35 cellular contexts compared by ENCODE assay signal in the genomic region with DNA sequence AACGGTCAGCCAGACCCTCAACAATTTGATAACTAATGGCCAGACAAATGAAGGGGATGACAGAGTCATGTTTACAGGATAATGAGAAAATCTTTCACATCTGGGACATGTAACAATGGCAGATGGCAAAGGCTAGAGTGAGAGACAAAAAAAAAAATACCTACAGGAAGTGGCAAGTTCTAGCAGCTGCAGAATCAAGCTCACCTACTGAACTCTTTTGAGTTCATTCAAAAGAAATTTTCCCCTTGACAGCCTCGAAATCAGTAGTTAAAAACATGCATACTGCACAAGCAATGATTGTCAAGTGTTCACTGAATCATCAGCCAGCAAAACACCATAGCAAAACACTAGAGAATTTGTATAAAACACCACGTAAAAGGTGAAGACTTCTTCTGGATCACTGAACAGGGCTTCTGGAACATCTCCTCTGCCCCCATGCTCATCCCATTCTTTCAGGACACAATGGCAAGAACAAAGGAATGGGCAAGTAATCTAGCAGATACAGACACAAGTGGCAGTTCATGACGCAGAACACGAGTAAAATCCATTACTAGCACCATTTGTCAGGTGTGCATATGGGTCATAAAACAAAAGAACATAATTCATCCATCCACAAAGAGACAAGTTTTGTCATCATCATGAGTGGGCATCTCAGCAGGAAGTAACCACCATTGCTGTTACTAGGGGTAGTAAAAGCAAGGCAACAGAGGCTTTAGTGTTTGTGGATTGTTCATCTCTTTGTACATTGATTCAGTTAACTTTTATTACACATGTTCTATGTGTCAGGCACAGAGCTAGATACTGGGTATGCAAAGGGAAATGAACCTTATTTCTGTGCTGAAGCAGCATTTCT. TPM values are rescaled to one million over a fixed set of nuclear protein-coding genes. Genes with fewer than 3 reads are reported as not detected.
A peak's percentile ranks its signal among the peaks of the same experiment; 100 is the strongest.
DNase-seq lines count a peak whose midpoint lies in the region; ATAC-seq, FAIRE-seq and TF ChIP-seq lines count a peak whose summit lies in the region.
"Had no signal": no experiment of that assay in that cellular context is flagged by ENCODE, and none has a peak within 500 bp of the region (broad histone marks: within the 10 kb centered on the region; RNA-seq: fewer than 3 reads in every experiment).

No MANE protein-coding gene starts in this region.

- no peak for TF ChIP-seq POLR2A in endothelial cell of umbilical vein (IDR thresholded peaks at IDR 0.05; ENCODE audit: low read depth, low read length)

- POLR2A ChIA-PET in endothelial cell of umbilical vein (lab: Charles Lee): no interaction called here
- POLR2A ChIA-PET in naive thymus-derived CD8-positive, alpha-beta T cell (lab: Charles Lee): no interaction called here
- POLR2A ChIA-PET in CD4-positive, alpha-beta memory T cell (lab: Charles Lee; ENCODE audit: partially characterized antibody): interaction anchor here (0.6 kb wide), 1 partner anchor 356 kb away, joined by 3 read pairs; no protein-coding TSS in a partner anchor

- H3K4me1 ChIP-seq in endothelial cell of umbilical vein (ENCODE audit: control insufficient read depth, extremely low read depth, insufficient read depth, low read length): peaks cover 5% of the 10 kb centered on the region
- H3K4me1 ChIP-seq in CD4-positive, alpha-beta memory T cell (ENCODE audit: insufficient read depth, low read length): no peaks in the 10 kb centered on the region
- H3K4me1 ChIP-seq: Caco-2, esophagus muscularis mucosa, HAP-1, left lung, pancreas, transverse colon had no signal

- no peak overlapping the region for H3K4me2 ChIP-seq in endothelial cell of umbilical vein (ENCODE audit: insufficient read depth, low read length)

- no TSS peak for BruUV-seq in endothelial cell of umbilical vein (replicated peaks; lab: Mats Ljungman, UMichigan)

- H3K4me1 Mint-ChIP-seq in naive thymus-derived CD8-positive, alpha-beta T cell: peaks cover 0 to 2% (median 0%) of the 10 kb centered on the region in 4 donors
- no peaks in the 10 kb centered on the region for H3K4me1 Mint-ChIP-seq in CD4-positive, alpha-beta memory T cell
- H3K4me1 Mint-ChIP-seq: central memory CD8-positive, alpha-beta T cell; IgD-negative memory B cell; memory B cell; stimulated activated effector memory CD8-positive, alpha-beta T cell treated with anti-CD3 and anti-CD28 coated beads, Interleukin-12 subunit alpha, Interleukin-12 subunit beta, amount 100 ng/mL, for 72 hours had no signal

- H3K9me3 ChIP-seq in endothelial cell of umbilical vein (replicated peaks; ENCODE audit: control insufficient read depth, insufficient read depth, low read length): no peaks in the 10 kb centered on the region
- H3K9me3 ChIP-seq in CD4-positive, alpha-beta memory T cell (ENCODE audit: control insufficient read depth in 1 of 2, low read length in 2 of 2): no peaks in the 10 kb centered on the region
- H3K9me3 ChIP-seq: Caco-2, esophagus muscularis mucosa, HAP-1, heart left ventricle, left lung, pancreas, transverse colon had no signal

- H3K27me3 ChIP-seq in endothelial cell of umbilical vein (ENCODE audit: control insufficient read depth in 2 of 2, insufficient read depth in 2 of 2, low read length in 2 of 2): no peaks in the 10 kb centered on the region
- no peaks in the 10 kb centered on the region for H3K27me3 ChIP-seq in CD4-positive, alpha-beta memory T cell (ENCODE audit: insufficient read depth, low read length)
- H3K27me3 ChIP-seq: esophagus muscularis mucosa, heart left ventricle, left lung, pancreas, transverse colon had no signal

- H3K4me3 ChIP-seq in endothelial cell of umbilical vein (replicated peaks in 1 of 3; ENCODE audit: insufficient read depth in 1 of 3, low read depth in 1 of 3, low read length in 3 of 3): no peak overlapping the region
- no peak overlapping the region for H3K4me3 ChIP-seq in CD4-positive, alpha-beta memory T cell (ENCODE audit: low read length in 2 of 2)
- H3K4me3 ChIP-seq: esophagus muscularis mucosa, HAP-1, heart left ventricle, left lung, pancreas, transverse colon had no signal

- no peaks in the 10 kb centered on the region for H3K9me3 Mint-ChIP-seq in naive thymus-derived CD8-positive, alpha-beta T cell
- H3K9me3 Mint-ChIP-seq in CD4-positive, alpha-beta memory T cell: peaks cover 0 to 3% (median 0%) of the 10 kb centered on the region in 8 donors
- H3K9me3 Mint-ChIP-seq: activated CD4-positive, alpha-beta memory T cell treated with anti-CD3 and anti-CD28 coated beads for 36 hours; activated T-cell treated with anti-CD3 and anti-CD28 coated beads, Interleukin-2, amount 50 U/mL, for 72 hours; dendritic cell treated with granulocyte-macrophage colony-stimulating factor and Interleukin-4, amounts not matched to agents 40 ng/mL and 50 ng/mL, for 4 days; endodermal cell; IgD-negative memory B cell; memory B cell; stimulated activated effector memory CD8-positive, alpha-beta T cell treated with anti-CD3 and anti-CD28 coated beads, Interleukin-12 subunit alpha, Interleukin-12 subunit beta, amount 100 ng/mL, for 72 hours; T-helper 2 cell treated with Interferon-gamma antibody and Interleukin-4, amounts not matched to agents 5 μg/mL and 100 μg/mL, for 36 hours had no signal

- H3K79me2 ChIP-seq in endothelial cell of umbilical vein (ENCODE audit: control insufficient read depth, insufficient read depth, low read length): no peaks in the 10 kb centered on the region

- H3K9me1 ChIP-seq in endothelial cell of umbilical vein (replicated peaks; ENCODE audit: control insufficient read depth, extremely low read depth, insufficient read depth, low read length): no peaks in the 10 kb centered on the region

- H3K36me3 Mint-ChIP-seq in naive thymus-derived CD8-positive, alpha-beta T cell: no peaks in the 10 kb centered on the region
- no peaks in the 10 kb centered on the region for H3K36me3 Mint-ChIP-seq in CD4-positive, alpha-beta memory T cell
- H3K36me3 Mint-ChIP-seq: activated CD4-positive, alpha-beta memory T cell treated with anti-CD3 and anti-CD28 coated beads for 36 hours; IgD-negative memory B cell; memory B cell; stimulated activated effector memory CD8-positive, alpha-beta T cell treated with anti-CD3 and anti-CD28 coated beads, Interleukin-12 subunit alpha, Interleukin-12 subunit beta, amount 100 ng/mL, for 72 hours had no signal

- H3K27ac ChIP-seq in endothelial cell of umbilical vein (ENCODE audit: insufficient read depth, low read depth, low read length): no peak overlapping the region
- H3K27ac ChIP-seq in CD4-positive, alpha-beta memory T cell (ENCODE audit: low read depth, low read length): no peak overlapping the region
- H3K27ac ChIP-seq: esophagus muscularis mucosa, heart left ventricle, left lung, pancreas, transverse colon had no signal

- peak; percentile 31 for ATAC-seq in GM18861 (IDR thresholded peaks at IDR 0.05; ENCODE audit: unreplicated experiment)
- ATAC-seq in GM21786 (IDR thresholded peaks at IDR 0.05; ENCODE audit: unreplicated experiment): peak; percentile 22
- no peak for ATAC-seq in omental fat pad (ENCODE audit: low FRiP score)
- no peak for ATAC-seq in naive thymus-derived CD8-positive, alpha-beta T cell
- ATAC-seq: activated T-cell treated with anti-CD3 and anti-CD28 coated beads, Interleukin-2, amount 50 U/mL, for 72 hours; heart left ventricle; left lung; Panc1; pancreas; stimulated activated effector memory CD8-positive, alpha-beta T cell treated with anti-CD3 and anti-CD28 coated beads, Interleukin-12 subunit alpha, Interleukin-12 subunit beta, amount 100 ng/mL, for 72 hours had no signal

- H3K9ac ChIP-seq in endothelial cell of umbilical vein (replicated peaks; ENCODE audit: extremely low read depth, insufficient read depth, low read length): no peak overlapping the region

- H2AFZ ChIP-seq in endothelial cell of umbilical vein (ENCODE audit: low read depth, low read length): no peak overlapping the region

- H3K36me3 ChIP-seq in endothelial cell of umbilical vein (ENCODE audit: control insufficient read depth in 2 of 2, extremely low read depth in 1 of 2, insufficient read depth in 2 of 2, low read length in 2 of 2): no peaks in the 10 kb centered on the region
- no peaks in the 10 kb centered on the region for H3K36me3 ChIP-seq in CD4-positive, alpha-beta memory T cell (ENCODE audit: insufficient read depth, low read length)
- H3K36me3 ChIP-seq: esophagus muscularis mucosa, HAP-1, heart left ventricle, left lung, pancreas, transverse colon had no signal

- intact Hi-C loops in endothelial cell of umbilical vein (cut with micrococcal nuclease): no loop called here
- intact Hi-C loops in CD4-positive, alpha-beta memory T cell (cut with micrococcal nuclease): no loop called here

- H3K27ac Mint-ChIP-seq in naive thymus-derived CD8-positive, alpha-beta T cell: no peak overlapping the region
- H3K27ac Mint-ChIP-seq in CD4-positive, alpha-beta memory T cell: no peak overlapping the region
- H3K27ac Mint-ChIP-seq: activated CD4-positive, alpha-beta memory T cell treated with anti-CD3 and anti-CD28 coated beads for 36 hours; activated T-cell treated with anti-CD3 and anti-CD28 coated beads, Interleukin-2, amount 50 U/mL, for 72 hours; dendritic cell treated with granulocyte-macrophage colony-stimulating factor and Interleukin-4, amounts not matched to agents 40 ng/mL and 50 ng/mL, for 4 days; endodermal cell; IgD-negative memory B cell; memory B cell; stimulated activated effector memory CD8-positive, alpha-beta T cell treated with anti-CD3 and anti-CD28 coated beads, Interleukin-12 subunit alpha, Interleukin-12 subunit beta, amount 100 ng/mL, for 72 hours; T-helper 2 cell treated with Interferon-gamma antibody and Interleukin-4, amounts not matched to agents 5 μg/mL and 100 μg/mL, for 36 hours had no signal

- H3K27me3 Mint-ChIP-seq in naive thymus-derived CD8-positive, alpha-beta T cell: peaks cover 0 to 19% (median 5%) of the 10 kb centered on the region in 5 donors
- H3K27me3 Mint-ChIP-seq in CD4-positive, alpha-beta memory T cell: peaks cover 1 to 6% of the 10 kb centered on the region in 2 donors
- H3K27me3 Mint-ChIP-seq: dendritic cell treated with granulocyte-macrophage colony-stimulating factor and Interleukin-4, amounts not matched to agents 40 ng/mL and 50 ng/mL, for 4 days had no signal

- no peak overlapping the region for H3K4me3 Mint-ChIP-seq in naive thymus-derived CD8-positive, alpha-beta T cell
- H3K4me3 Mint-ChIP-seq in CD4-positive, alpha-beta memory T cell: no peak overlapping the region
- H3K4me3 Mint-ChIP-seq: activated CD4-positive, alpha-beta memory T cell treated with anti-CD3 and anti-CD28 coated beads for 36 hours; activated T-cell treated with anti-CD3 and anti-CD28 coated beads, Interleukin-2, amount 50 U/mL, for 72 hours; central memory CD8-positive, alpha-beta T cell; dendritic cell treated with granulocyte-macrophage colony-stimulating factor and Interleukin-4, amounts not matched to agents 40 ng/mL and 50 ng/mL, for 4 days; endodermal cell; IgD-negative memory B cell; memory B cell; stimulated activated effector memory CD8-positive, alpha-beta T cell treated with anti-CD3 and anti-CD28 coated beads, Interleukin-12 subunit alpha, Interleukin-12 subunit beta, amount 100 ng/mL, for 72 hours; T-helper 2 cell treated with Interferon-gamma antibody and Interleukin-4, amounts not matched to agents 5 μg/mL and 100 μg/mL, for 36 hours had no signal

- no peaks in the 10 kb centered on the region for H4K20me1 ChIP-seq in endothelial cell of umbilical vein (replicated peaks; ENCODE audit: control insufficient read depth, extremely low read depth, insufficient read depth, low read length)

- CTCF ChIA-PET in endothelial cell of umbilical vein (lab: Charles Lee): interaction anchor here (0.8 kb wide), 1 partner anchor 31 kb away, joined by 3 read pairs; no protein-coding TSS in a partner anchor
- CTCF ChIA-PET in CD4-positive, alpha-beta memory T cell (lab: Charles Lee; ENCODE audit: partially characterized antibody): no interaction called here

- FAIRE-seq in endothelial cell of umbilical vein (lab: Jason Lieb, UNC): no peak
- FAIRE-seq: pancreas had no signal

- dilution Hi-C loops in endothelial cell of umbilical vein (cut with MboI; ENCODE audit: extremely low pct_ligation_motif_present, low sequenced_read_pairs): no loop called here

- no peak for TF ChIP-seq CTCF in endothelial cell of umbilical vein (IDR thresholded peaks at IDR 0.05; ENCODE audit: extremely low read depth in 1 of 2, insufficient read depth in 1 of 2, low read depth in 1 of 2, low read length in 2 of 2)
- no peak for TF ChIP-seq CTCF in omental fat pad (IDR thresholded peaks at IDR 0.05)

- peak; percentile 21 to 79 for DNase-seq in NCI-H524 (lab: John Stamatoyannopoulos, UW)
- peak; percentile 31 for DNase-seq in endothelial cell of umbilical vein (ENCODE audit: low read depth, low spot score)
- no peak for DNase-seq in omental fat pad (ENCODE audit: low spot score)
- DNase-seq in naive thymus-derived CD8-positive, alpha-beta T cell: no peak
- no peak for DNase-seq in CD4-positive, alpha-beta memory T cell
- DNase-seq: activated CD4-positive, alpha-beta memory T cell treated with anti-CD3 and anti-CD28 coated beads for 36 hours; activated CD4-positive, alpha-beta T cell treated with anti-CD3 and anti-CD28 coated beads for 1 hour; activated T-cell treated with anti-CD3 and anti-CD28 coated beads, Interleukin-2, amount 50 U/mL, for 72 hours; C1 segment of cervical spinal cord; Caco-2; DMS79; endodermal cell; foreskin fibroblast; GDM1; heart left ventricle; islet precursor cell; left lung; NCI-H1105 treated with DMSO at 0.1 percent for 48 hours; NCI-H510A treated with DMSO at 0.1 percent for 48 hours; pancreas; retina; SHP77 treated with DMSO at 0.1 percent for 48 hours; transverse colon had no signal

RNA-seq across cellular contexts. Expression of a gene that starts 13.8 kb away (rescaled TPM):
- total RNA-seq in endothelial cell of umbilical vein (not detected in 2 replicates), omental fat pad (under 1 TPM in 2 of 4 donors, not detected in 2; 0.24 to 0.65 TPM)
- 0.24 TPM in 1 of 2 replicates, not detected in the other for polyA plus RNA-seq in endothelial cell of umbilical vein
- not detected in 2 replicates for polyA plus RNA-seq in endothelial cell of umbilical vein (2011; cell fraction: cytosol; rRNA removed)
- polyA plus RNA-seq in endothelial cell of umbilical vein (2011; cell fraction: nucleus; rRNA removed): not detected in 2 replicates
- not detected in 2 replicates for polyA plus RNA-seq in endothelial cell of umbilical vein (2012)
- not detected in 2 replicates for polyA minus RNA-seq in endothelial cell of umbilical vein
- not detected for polyA minus RNA-seq in endothelial cell of umbilical vein (2011; cell fraction: cytosol; rRNA and poly(A)+ RNA removed)
- 0.14 TPM in 1 of 2 replicates, not detected in the other for polyA minus RNA-seq in endothelial cell of umbilical vein (2011; cell fraction: nucleus; rRNA and poly(A)+ RNA removed)
- not detected for total RNA-seq in naive thymus-derived CD8-positive, alpha-beta T cell
- not detected for polyA plus RNA-seq in naive thymus-derived CD8-positive, alpha-beta T cell
- total RNA-seq in CD4-positive, alpha-beta memory T cell: not detected
- polyA plus RNA-seq in CD4-positive, alpha-beta memory T cell: not detected
- total RNA-seq: activated CD4-positive, alpha-beta memory T cell treated with anti-CD3 and anti-CD28 coated beads for 36 hours; activated T-cell treated with anti-CD3 and anti-CD28 coated beads, Interleukin-2, amount 50 U/mL, for 72 hours; Caco-2; endodermal cell; HT-29 had no signal
- polyA plus RNA-seq: IgD-negative memory B cell had no signal

Comparison
In these comparisons a context has a peak if more than half of its experiments do, and no peak if none do; other contexts are left out.
1. ATAC-seq: peak in GM18861 (single experiment) and GM21786 (single experiment); none in omental fat pad (single experiment) and naive thymus-derived CD8-positive, alpha-beta T cell (0 of 2).
2. DNase-seq: peak in NCI-H524 (2 of 2) and endothelial cell of umbilical vein (single experiment); none in omental fat pad (single experiment), naive thymus-derived CD8-positive, alpha-beta T cell (0 of 10) and CD4-positive, alpha-beta memory T cell (0 of 5).